ENCODE assay signal across 18 cellular contexts in genomic region chr3:61522629-61523028, GRCh38.
"Had no signal": no experiment of that assay in that cellular context is flagged by ENCODE, and none has a peak within 500 bp of the region (broad histone marks: within the 10 kb centered on the region; RNA-seq: fewer than 3 reads in every experiment).

No MANE protein-coding gene starts in this region.

- ATAC-seq: activated naive CD8-positive, alpha-beta T cell treated with anti-CD3 and anti-CD28 coated beads, Interleukin-2, amount 50 U/mL, for 24 hours; gastroesophageal sphincter; pancreas; T-helper 17 cell had no signal

- DNase-seq: activated CD4-positive, alpha-beta T cell treated with anti-CD3 and anti-CD28 coated beads for 4 hours; activated CD8-positive, alpha-beta memory T cell treated with anti-CD3 and anti-CD28 coated beads, Interleukin-2, amount 50 U/mL, for 48 hours; activated naive CD4-positive, alpha-beta T cell; activated naive CD8-positive, alpha-beta T cell treated with anti-CD3 and anti-CD28 coated beads, Interleukin-2, amount 50 U/mL, for 24 hours; aorta; dermis blood vessel endothelial cell; erythroblast; heart right ventricle; midbrain; pancreas; stimulated activated CD4-positive, alpha-beta T cell treated with anti-CD3 and anti-CD28 coated beads, Interleukin-12 subunit alpha, Interleukin-12 subunit beta, amount 100 ng/mL, for 4 hours; stimulated activated naive CD4-positive, alpha-beta T cell; T-helper 17 cell; tibial artery; WERI-Rb-1 had no signal

- H3K27ac ChIP-seq: gastroesophageal sphincter, heart right ventricle, pancreas, tibial artery, vagina, WERI-Rb-1 had no signal

- H3K4me1 Mint-ChIP-seq: T-helper 17 cell had no signal

- H3K4me1 ChIP-seq: gastroesophageal sphincter, pancreas, vagina had no signal

- FAIRE-seq: pancreas had no signal

- H3K36me3 ChIP-seq: gastroesophageal sphincter, heart right ventricle, pancreas, tibial artery, vagina, WERI-Rb-1 had no signal

- H3K9me3 ChIP-seq: gastroesophageal sphincter, heart right ventricle, pancreas, tibial artery, vagina had no signal

- H3K27me3 ChIP-seq: gastroesophageal sphincter, heart right ventricle, pancreas, tibial artery, vagina had no signal

- H3K4me3 Mint-ChIP-seq: activated naive CD8-positive, alpha-beta T cell treated with anti-CD3 and anti-CD28 coated beads, Interleukin-2, amount 50 U/mL, for 24 hours; T-helper 17 cell had no signal

- H3K4me3 ChIP-seq: gastroesophageal sphincter, heart right ventricle, lung, pancreas, tibial artery, vagina had no signal

- H3K27ac Mint-ChIP-seq: activated naive CD8-positive, alpha-beta T cell treated with anti-CD3 and anti-CD28 coated beads, Interleukin-2, amount 50 U/mL, for 24 hours; T-helper 17 cell had no signal

- H3K27me3 Mint-ChIP-seq: T-helper 17 cell had no signal
